Comparison of ENCODE assay signal across 20 cellular contexts in the genomic region with DNA sequence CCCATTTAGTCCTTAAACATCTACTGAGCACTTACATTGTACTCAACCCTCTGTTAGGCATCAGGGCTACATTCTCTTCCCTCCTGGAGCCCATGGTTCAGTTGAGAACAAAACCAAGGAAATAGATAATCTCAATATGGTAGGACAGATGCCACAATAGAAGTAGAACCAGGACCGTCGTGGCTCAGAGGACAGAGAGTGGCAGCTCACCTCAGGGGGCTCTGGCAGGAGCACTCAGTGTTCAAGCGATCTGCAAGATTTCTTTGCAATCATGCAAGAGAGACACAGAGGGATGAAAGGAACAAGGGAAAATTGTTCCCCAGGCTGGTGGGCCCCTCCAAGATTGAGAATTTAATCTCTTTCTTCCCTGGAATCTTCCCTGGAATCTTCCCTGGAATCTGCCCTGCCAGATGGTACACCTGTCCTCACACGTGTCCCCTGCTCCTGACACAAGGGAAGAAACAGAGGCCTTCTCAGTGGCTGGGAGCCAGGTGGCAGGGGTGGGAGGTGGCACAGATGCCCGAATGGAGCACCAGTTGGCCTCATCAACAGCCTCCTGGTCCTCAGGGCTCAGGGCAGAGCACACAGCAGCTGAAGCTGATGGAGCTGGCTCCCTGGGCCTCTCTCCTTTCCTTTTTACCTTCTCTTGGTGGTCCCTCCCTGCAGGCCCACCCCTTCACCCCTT.
A peak's percentile ranks its signal among the peaks of the same experiment; 100 is the strongest.
DNase-seq lines count a peak whose midpoint lies in the region; TF ChIP-seq lines count a peak whose summit lies in the region.
"Had no signal": no experiment of that assay in that cellular context is flagged by ENCODE, and none has a peak within 500 bp of the region (broad histone marks: within the 10 kb centered on the region; RNA-seq: fewer than 3 reads in every experiment).

No MANE protein-coding gene starts in this region.

- no peak for TF ChIP-seq CTCF in endodermal cell (conservative IDR thresholded peaks at IDR 0.05)

- no peak overlapping the region for H3K4me3 Mint-ChIP-seq in endodermal cell
- H3K4me3 Mint-ChIP-seq in activated naive CD8-positive, alpha-beta T cell treated with anti-CD3 and anti-CD28 coated beads for 36 hours: no peak overlapping the region
- H3K4me3 Mint-ChIP-seq in activated CD4-positive, alpha-beta memory T cell treated with anti-CD3 and anti-CD28 coated beads for 36 hours: no peak overlapping the region
- H3K4me3 Mint-ChIP-seq: activated CD4-positive, alpha-beta T cell treated with anti-CD3 and anti-CD28 coated beads for 36 hours; activated CD8-positive, alpha-beta memory T cell treated with anti-CD3 and anti-CD28 coated beads, Interleukin-2, amount 10 ng/mL, durations not matched to agents 7 days and 5 days; activated naive CD4-positive, alpha-beta T cell treated with anti-CD3 and anti-CD28 coated beads for 36 hours; B cell; CD8-positive, alpha-beta memory T cell; dendritic cell treated with granulocyte-macrophage colony-stimulating factor and Interleukin-4, amounts not matched to agents 40 ng/mL and 50 ng/mL, for 4 days; nephron progenitor cell; T-helper 1 cell treated with Interleukin-12 subunit alpha and Interleukin-12 subunit beta and Interleukin-4 antibody, amounts not matched to agents 30 μg/mL and 1 μg/mL, for 36 hours had no signal

- peaks cover 78% of the 10 kb centered on the region for H3K36me3 ChIP-seq in endodermal cell (ENCODE audit: control insufficient read depth, insufficient read depth, low read length)
- H3K36me3 ChIP-seq in skeletal muscle tissue (ENCODE audit: control insufficient read depth in 3 of 3, insufficient read depth in 3 of 3, low read length in 3 of 3): peaks cover 0 to 3% (median 0%) of the 10 kb centered on the region in 3 donors

- no peaks in the 10 kb centered on the region for H3K9me3 Mint-ChIP-seq in endodermal cell
- H3K9me3 Mint-ChIP-seq in activated naive CD8-positive, alpha-beta T cell treated with anti-CD3 and anti-CD28 coated beads for 36 hours: no peaks in the 10 kb centered on the region
- no peaks in the 10 kb centered on the region for H3K9me3 Mint-ChIP-seq in activated CD4-positive, alpha-beta memory T cell treated with anti-CD3 and anti-CD28 coated beads for 36 hours
- H3K9me3 Mint-ChIP-seq: activated naive CD4-positive, alpha-beta T cell treated with anti-CD3 and anti-CD28 coated beads for 36 hours; CD8-positive, alpha-beta memory T cell; dendritic cell treated with granulocyte-macrophage colony-stimulating factor and Interleukin-4, amounts not matched to agents 40 ng/mL and 50 ng/mL, for 4 days; nephron progenitor cell; T-helper 1 cell treated with Interleukin-12 subunit alpha and Interleukin-12 subunit beta and Interleukin-4 antibody, amounts not matched to agents 30 μg/mL and 1 μg/mL, for 36 hours had no signal

- intact Hi-C loops in activated CD4-positive, alpha-beta memory T cell treated with anti-CD3 and anti-CD28 coated beads for 36 hours (cut with micrococcal nuclease): no loop called here

- POLR2A ChIA-PET in activated CD4-positive, alpha-beta memory T cell treated with anti-CD3 and anti-CD28 coated beads for 36 hours (lab: Charles Lee): no interaction called here

- DNase-seq in NCI-H82 (lab: John Stamatoyannopoulos, UW) (peak; percentile 67), NCI-H82 treated with DMSO at 0.1 percent for 48 hours (lab: John Stamatoyannopoulos, UW; ENCODE audit: unreplicated experiment) (no peak), NCI-H69 (lab: John Stamatoyannopoulos, UW) (peak; percentile 38), endodermal cell (peak; percentile 52)
- DNase-seq in activated CD8-positive, alpha-beta memory T cell treated with anti-CD3 and anti-CD28 coated beads for 24 hours: no peak
- no peak for DNase-seq in activated naive CD8-positive, alpha-beta T cell treated with anti-CD3 and anti-CD28 coated beads for 36 hours
- DNase-seq in activated CD4-positive, alpha-beta memory T cell treated with anti-CD3 and anti-CD28 coated beads for 36 hours: no peak
- DNase-seq: activated CD4-positive, alpha-beta T cell treated with anti-CD3 and anti-CD28 coated beads for 36 hours; activated CD8-positive, alpha-beta memory T cell treated with anti-CD3 and anti-CD28 coated beads, Interleukin-2, amount 10 ng/mL, durations not matched to agents 7 days and 5 days; activated naive CD4-positive, alpha-beta T cell treated with anti-CD3 and anti-CD28 coated beads for 36 hours; CD8-positive, alpha-beta memory T cell; KBM-7; NCI-H1436 treated with DMSO at 0.1 percent for 48 hours; nephron progenitor cell; OCI-M1 had no signal

- WGBS in endodermal cell (ENCODE audit: insufficient coverage in 1 of 2, insufficient read length in 1 of 2), 2 experiments: 91 to 96% methylated on average over 4 to 5 of the region's 5 CpGs

- H3K9ac ChIP-seq in endodermal cell (ENCODE audit: extremely low read depth, low read length, poor library complexity, severe bottlenecking): no peak overlapping the region
- no peak overlapping the region for H3K9ac ChIP-seq in skeletal muscle tissue (ENCODE audit: low read depth in 1 of 3, low read length in 3 of 3)

- H3K27ac ChIP-seq in endodermal cell (ENCODE audit: low read depth, low read length): no peak overlapping the region
- H3K27ac ChIP-seq in skeletal muscle tissue (ENCODE audit: low read depth, low read length): peak overlapping the region; percentile 54

- H3K27me3 ChIP-seq in endodermal cell (ENCODE audit: control insufficient read depth, insufficient read depth, low read length, poor library complexity, severe bottlenecking): no peaks in the 10 kb centered on the region
- H3K27me3 ChIP-seq in skeletal muscle tissue (ENCODE audit: control insufficient read depth in 3 of 3, insufficient read depth in 3 of 3, low read length in 3 of 3): no peaks in the 10 kb centered on the region

- H3K4me3 ChIP-seq in endodermal cell (ENCODE audit: low read length) (no peak overlapping the region), skeletal muscle tissue (ENCODE audit: low read length in 3 of 3) (no peak overlapping the region)

- H3K4me1 ChIP-seq in endodermal cell (ENCODE audit: control insufficient read depth, insufficient read depth, low read length) (peaks cover 38% of the 10 kb centered on the region), skeletal muscle tissue (ENCODE audit: control insufficient read depth in 3 of 3, insufficient read depth in 3 of 3, low read length in 3 of 3) (peaks cover 10 to 40% (median 23%) of the 10 kb centered on the region in 3 donors)

- H3K9me3 ChIP-seq in endodermal cell (ENCODE audit: control insufficient read depth, low read length) (no peaks in the 10 kb centered on the region), skeletal muscle tissue (ENCODE audit: control insufficient read depth in 3 of 3, low read length in 3 of 3) (no peaks in the 10 kb centered on the region)

- peaks cover 28% of the 10 kb centered on the region for H3K36me3 Mint-ChIP-seq in endodermal cell (ENCODE audit: low read depth)
- H3K36me3 Mint-ChIP-seq in activated naive CD8-positive, alpha-beta T cell treated with anti-CD3 and anti-CD28 coated beads for 36 hours: no peaks in the 10 kb centered on the region
- H3K36me3 Mint-ChIP-seq in activated CD4-positive, alpha-beta memory T cell treated with anti-CD3 and anti-CD28 coated beads for 36 hours: no peaks in the 10 kb centered on the region
- H3K36me3 Mint-ChIP-seq: activated CD8-positive, alpha-beta memory T cell treated with anti-CD3 and anti-CD28 coated beads, Interleukin-2, amount 10 ng/mL, durations not matched to agents 7 days and 5 days; CD8-positive, alpha-beta memory T cell had no signal

- peaks cover 65% of the 10 kb centered on the region for H3K4me1 Mint-ChIP-seq in endodermal cell
- H3K4me1 Mint-ChIP-seq in activated naive CD8-positive, alpha-beta T cell treated with anti-CD3 and anti-CD28 coated beads for 36 hours: no peaks in the 10 kb centered on the region
- H3K4me1 Mint-ChIP-seq in activated CD4-positive, alpha-beta memory T cell treated with anti-CD3 and anti-CD28 coated beads for 36 hours (ENCODE audit: low read depth): no peaks in the 10 kb centered on the region
- H3K4me1 Mint-ChIP-seq: activated CD4-positive, alpha-beta T cell treated with anti-CD3 and anti-CD28 coated beads for 36 hours; activated CD8-positive, alpha-beta memory T cell treated with anti-CD3 and anti-CD28 coated beads, Interleukin-2, amount 10 ng/mL, durations not matched to agents 7 days and 5 days; B cell; CD8-positive, alpha-beta memory T cell had no signal

- H3K27me3 Mint-ChIP-seq in endodermal cell (ENCODE audit: insufficient read depth): no peaks in the 10 kb centered on the region
- no peaks in the 10 kb centered on the region for H3K27me3 Mint-ChIP-seq in activated naive CD8-positive, alpha-beta T cell treated with anti-CD3 and anti-CD28 coated beads for 36 hours
- no peaks in the 10 kb centered on the region for H3K27me3 Mint-ChIP-seq in activated CD4-positive, alpha-beta memory T cell treated with anti-CD3 and anti-CD28 coated beads for 36 hours
- H3K27me3 Mint-ChIP-seq: activated CD4-positive, alpha-beta T cell treated with anti-CD3 and anti-CD28 coated beads for 36 hours had no signal

- CTCF ChIA-PET in activated CD4-positive, alpha-beta memory T cell treated with anti-CD3 and anti-CD28 coated beads for 36 hours (lab: Charles Lee): no interaction called here

- peak overlapping the region; percentile 57 for H3K27ac Mint-ChIP-seq in endodermal cell
- H3K27ac Mint-ChIP-seq in activated naive CD8-positive, alpha-beta T cell treated with anti-CD3 and anti-CD28 coated beads for 36 hours: no peak overlapping the region
- no peak overlapping the region for H3K27ac Mint-ChIP-seq in activated CD4-positive, alpha-beta memory T cell treated with anti-CD3 and anti-CD28 coated beads for 36 hours
- H3K27ac Mint-ChIP-seq: activated CD4-positive, alpha-beta T cell treated with anti-CD3 and anti-CD28 coated beads for 36 hours; activated CD8-positive, alpha-beta memory T cell treated with anti-CD3 and anti-CD28 coated beads, Interleukin-2, amount 10 ng/mL, durations not matched to agents 7 days and 5 days; activated naive CD4-positive, alpha-beta T cell treated with anti-CD3 and anti-CD28 coated beads for 36 hours; B cell; CD8-positive, alpha-beta memory T cell; progenitor cell of endocrine pancreas; T-helper 1 cell treated with Interleukin-12 subunit alpha and Interleukin-12 subunit beta and Interleukin-4 antibody, amounts not matched to agents 30 μg/mL and 1 μg/mL, for 36 hours had no signal

Comparison
In these comparisons a context has a peak if more than half of its experiments do, and no peak if none do; other contexts are left out.
1. DNase-seq: peak in NCI-H82 (single experiment), NCI-H69 (single experiment) and endodermal cell (single experiment); none in NCI-H82 treated with DMSO at 0.1 percent for 48 hours (single experiment), activated CD8-positive, alpha-beta memory T cell treated with anti-CD3 and anti-CD28 coated beads for 24 hours (single experiment), activated naive CD8-positive, alpha-beta T cell treated with anti-CD3 and anti-CD28 coated beads for 36 hours (single experiment) and activated CD4-positive, alpha-beta memory T cell treated with anti-CD3 and anti-CD28 coated beads for 36 hours (single experiment).